19 cellular contexts compared by ENCODE assay signal in genomic region chr7:134532155-134533089, GRCh38. TPM values are rescaled to one million over a fixed set of nuclear protein-coding genes. Genes with fewer than 3 reads are reported as not detected.
DNase-seq lines count a peak whose midpoint lies in the region; ATAC-seq and TF ChIP-seq lines count a peak whose summit lies in the region.
"Had no signal": no experiment of that assay in that cellular context is flagged by ENCODE, and none has a peak within 500 bp of the region (broad histone marks: within the 10 kb centered on the region; RNA-seq: fewer than 3 reads in every experiment).

No MANE protein-coding gene starts in this region.

- no peaks in the 10 kb centered on the region for H3K9me3 Mint-ChIP-seq in activated T-cell treated with anti-CD3 and anti-CD28 coated beads, Interleukin-2, amount 50 U/mL, for 24 hours
- H3K9me3 Mint-ChIP-seq: activated naive CD4-positive, alpha-beta T cell treated with anti-CD3 and anti-CD28 coated beads, Interleukin-2, amount 10 ng/mL, durations not matched to agents 7 days and 5 days; natural killer cell treated with Interleukin-12 subunit alpha and Interleukin-12 subunit beta and Interleukin-15 and Interleukin-18, amount 100 ng/mL, for 72 hours had no signal

- intact Hi-C loops in mammary epithelial cell (cut with micrococcal nuclease): no loop called here
- intact Hi-C loops in lower lobe of right lung (cut with DNase I): no loop called here
- intact Hi-C loops in upper lobe of right lung (cut with DNase I): no loop called here

- peak; percentile 42 to 52 for ATAC-seq in lower lobe of right lung
- ATAC-seq in upper lobe of right lung: peak; percentile 63
- ATAC-seq in HG03139 (IDR thresholded peaks at IDR 0.05; ENCODE audit: unreplicated experiment): no peak
- ATAC-seq: natural killer cell treated with Interleukin-12 subunit alpha and Interleukin-12 subunit beta and Interleukin-15 and Interleukin-18, amount 100 ng/mL, for 72 hours had no signal

- no peaks in the 10 kb centered on the region for H4K20me1 ChIP-seq in mammary epithelial cell (ENCODE audit: insufficient read depth, low read length)

- no peaks in the 10 kb centered on the region for H3K27me3 ChIP-seq in mammary epithelial cell (ENCODE audit: insufficient read depth, low read length)
- no peaks in the 10 kb centered on the region for H3K27me3 ChIP-seq in lower lobe of right lung (ENCODE audit: low read depth)
- no peaks in the 10 kb centered on the region for H3K27me3 ChIP-seq in upper lobe of right lung

- dilution Hi-C loops in mammary epithelial cell (cut with HindIII; ENCODE audit: low sequenced_read_pairs): no loop called here

- no peak overlapping the region for H3K27ac Mint-ChIP-seq in activated T-cell treated with anti-CD3 and anti-CD28 coated beads, Interleukin-2, amount 50 U/mL, for 24 hours
- H3K27ac Mint-ChIP-seq: activated naive CD4-positive, alpha-beta T cell treated with anti-CD3 and anti-CD28 coated beads, Interleukin-2, amount 10 ng/mL, durations not matched to agents 7 days and 5 days; natural killer cell treated with Interleukin-12 subunit alpha and Interleukin-12 subunit beta and Interleukin-15 and Interleukin-18, amount 100 ng/mL, for 72 hours; progenitor cell of endocrine pancreas had no signal

- in situ Hi-C loops in mammary epithelial cell (cut with MboI; ENCODE audit: low sequenced_read_pairs in 2 of 2): no loop called here

- H3K27me3 Mint-ChIP-seq in activated T-cell treated with anti-CD3 and anti-CD28 coated beads, Interleukin-2, amount 50 U/mL, for 24 hours: peaks cover 10% of the 10 kb centered on the region

- DNase-seq in NCI-H1105 treated with DMSO at 0.1 percent for 48 hours (lab: John Stamatoyannopoulos, UW): peak; percentile 53
- no peak for DNase-seq in NCI-H1105 (lab: John Stamatoyannopoulos, UW)
- peak; percentile 77 for DNase-seq in mammary epithelial cell
- DNase-seq in lower lobe of right lung: no peak
- no peak for DNase-seq in upper lobe of right lung
- DNase-seq in activated T-cell treated with anti-CD3 and anti-CD28 coated beads, Interleukin-2, amount 50 U/mL, for 24 hours: no peak
- DNase-seq in activated effector memory CD4-positive, alpha-beta T cell treated with anti-CD3 and anti-CD28 coated beads, Interleukin-2, amount 50 U/mL, for 16 hours: no peak
- DNase-seq: activated naive CD4-positive, alpha-beta T cell treated with anti-CD3 and anti-CD28 coated beads, Interleukin-2, amount 10 ng/mL, durations not matched to agents 7 days and 5 days; glutamatergic neuron; NCI-H187 treated with DMSO at 0.1 percent for 48 hours; NCI-H748 treated with DMSO at 0.1 percent for 48 hours; stimulated activated naive CD4-positive, alpha-beta T cell had no signal

- H3K4me3 Mint-ChIP-seq in activated T-cell treated with anti-CD3 and anti-CD28 coated beads, Interleukin-2, amount 50 U/mL, for 24 hours: no peak overlapping the region
- H3K4me3 Mint-ChIP-seq: activated naive CD4-positive, alpha-beta T cell treated with anti-CD3 and anti-CD28 coated beads, Interleukin-2, amount 10 ng/mL, durations not matched to agents 7 days and 5 days; natural killer cell treated with Interleukin-12 subunit alpha and Interleukin-12 subunit beta and Interleukin-15 and Interleukin-18, amount 100 ng/mL, for 72 hours had no signal

- peak overlapping the region; percentile 63 for H3K27ac ChIP-seq in mammary epithelial cell (ENCODE audit: insufficient read depth, low read depth, low read length)
- H3K27ac ChIP-seq in lower lobe of right lung: no peak overlapping the region
- no peak overlapping the region for H3K27ac ChIP-seq in upper lobe of right lung
- H3K27ac ChIP-seq: C4-2B, esophagus muscularis mucosa had no signal

- H3K4me3 ChIP-seq in mammary epithelial cell (replicated peaks in 1 of 3; ENCODE audit: insufficient read depth in 1 of 3, low read depth in 2 of 3, low read length in 3 of 3) (no peak overlapping the region), lower lobe of right lung (no peak overlapping the region), upper lobe of right lung (no peak overlapping the region)
- H3K4me3 ChIP-seq: esophagus muscularis mucosa had no signal

- no peaks in the 10 kb centered on the region for H3K4me1 Mint-ChIP-seq in activated T-cell treated with anti-CD3 and anti-CD28 coated beads, Interleukin-2, amount 50 U/mL, for 24 hours (ENCODE audit: low read depth)
- H3K4me1 Mint-ChIP-seq: activated naive CD4-positive, alpha-beta T cell treated with anti-CD3 and anti-CD28 coated beads, Interleukin-2, amount 10 ng/mL, durations not matched to agents 7 days and 5 days had no signal

- CTCF ChIA-PET in mammary epithelial cell (lab: Charles Lee; ENCODE audit: low non-redundant PET): no interaction called here

- H3K4me2 ChIP-seq in mammary epithelial cell (ENCODE audit: insufficient read depth, low read depth, low read length): peak overlapping the region; percentile 41

- H3K4me1 ChIP-seq in mammary epithelial cell (ENCODE audit: insufficient read depth, low read length) (peaks cover 38% of the 10 kb centered on the region), lower lobe of right lung (no peaks in the 10 kb centered on the region), upper lobe of right lung (no peaks in the 10 kb centered on the region)

- H3K36me3 ChIP-seq in mammary epithelial cell (ENCODE audit: insufficient read depth, low read length) (no peaks in the 10 kb centered on the region), lower lobe of right lung (no peaks in the 10 kb centered on the region), upper lobe of right lung (no peaks in the 10 kb centered on the region)
- H3K36me3 ChIP-seq: esophagus muscularis mucosa had no signal

- no peak for TF ChIP-seq CTCF in mammary epithelial cell (conservative IDR thresholded peaks at IDR 0.05 in 1 of 2, IDR thresholded peaks at IDR 0.05 in 1 of 2; ENCODE audit: extremely low read depth in 1 of 2, insufficient read depth in 1 of 2, low read depth in 1 of 2, low read length in 2 of 2)
- no peak for TF ChIP-seq CTCF in lower lobe of right lung (IDR thresholded peaks at IDR 0.05)
- TF ChIP-seq CTCF in upper lobe of right lung (IDR thresholded peaks at IDR 0.05): no peak

- H3K9ac ChIP-seq in mammary epithelial cell (ENCODE audit: insufficient read depth, low read length): no peak overlapping the region

- H2AFZ ChIP-seq in mammary epithelial cell (ENCODE audit: low read depth, low read length): peak overlapping the region; percentile 64

- whole genome bisulfite sequencing in mammary epithelial cell (ENCODE audit: low coverage, missing lambda C conversion rate): 54% methylated on average over 5 of the region's 5 CpGs

- no TSS peak for BruUV-seq in mammary epithelial cell (replicated peaks; lab: Mats Ljungman, UMichigan)

- H3K79me2 ChIP-seq in mammary epithelial cell (ENCODE audit: insufficient read depth, low read length): no peaks in the 10 kb centered on the region

- H3K36me3 Mint-ChIP-seq in activated T-cell treated with anti-CD3 and anti-CD28 coated beads, Interleukin-2, amount 50 U/mL, for 24 hours (ENCODE audit: low read depth): no peaks in the 10 kb centered on the region
- H3K36me3 Mint-ChIP-seq: activated naive CD4-positive, alpha-beta T cell treated with anti-CD3 and anti-CD28 coated beads, Interleukin-2, amount 10 ng/mL, durations not matched to agents 7 days and 5 days; natural killer cell treated with Interleukin-12 subunit alpha and Interleukin-12 subunit beta and Interleukin-15 and Interleukin-18, amount 100 ng/mL, for 72 hours had no signal

- H3K9me3 ChIP-seq in mammary epithelial cell (replicated peaks; ENCODE audit: insufficient read depth, low read length) (no peaks in the 10 kb centered on the region), lower lobe of right lung (no peaks in the 10 kb centered on the region), upper lobe of right lung (no peaks in the 10 kb centered on the region)
- H3K9me3 ChIP-seq: esophagus muscularis mucosa had no signal

RNA-seq across cellular contexts. Expression of gene AKR1B10, which starts 5.1 kb away (rescaled TPM):
- 1 to 10 TPM; 1.0 to 1.7 TPM for total RNA-seq in mammary epithelial cell
- polyA plus RNA-seq in mammary epithelial cell: 4.7 TPM
- 0.83 TPM for polyA minus RNA-seq in mammary epithelial cell
- total RNA-seq in lower lobe of right lung: not detected
- not detected for total RNA-seq in upper lobe of right lung
- total RNA-seq: lung microvascular endothelial cell; natural killer cell treated with Interleukin-12 subunit alpha and Interleukin-12 subunit beta and Interleukin-15 and Interleukin-18, amount 100 ng/mL, for 72 hours; progenitor cell of endocrine pancreas had no signal

RNA-seq across cellular contexts. Expression of gene AKR1B15, which starts 16.5 kb away (rescaled TPM):
- total RNA-seq in mammary epithelial cell (not detected), lower lobe of right lung (not detected), upper lobe of right lung (not detected)
- polyA plus RNA-seq in mammary epithelial cell: not detected
- not detected for polyA minus RNA-seq in mammary epithelial cell
- total RNA-seq: A172; lung microvascular endothelial cell; natural killer cell treated with Interleukin-12 subunit alpha and Interleukin-12 subunit beta and Interleukin-15 and Interleukin-18, amount 100 ng/mL, for 72 hours; progenitor cell of endocrine pancreas had no signal

Comparison
In these comparisons a context has a peak if more than half of its experiments do, and no peak if none do; other contexts are left out.
1. DNase-seq: peak in NCI-H1105 treated with DMSO at 0.1 percent for 48 hours (single experiment) and mammary epithelial cell (single experiment); none in NCI-H1105 (single experiment), lower lobe of right lung (single experiment), upper lobe of right lung (single experiment), activated T-cell treated with anti-CD3 and anti-CD28 coated beads, Interleukin-2, amount 50 U/mL, for 24 hours (single experiment) and activated effector memory CD4-positive, alpha-beta T cell treated with anti-CD3 and anti-CD28 coated beads, Interleukin-2, amount 50 U/mL, for 16 hours (single experiment).